Comparison of ENCODE assay signal across 9 cellular contexts in the genomic region with DNA sequence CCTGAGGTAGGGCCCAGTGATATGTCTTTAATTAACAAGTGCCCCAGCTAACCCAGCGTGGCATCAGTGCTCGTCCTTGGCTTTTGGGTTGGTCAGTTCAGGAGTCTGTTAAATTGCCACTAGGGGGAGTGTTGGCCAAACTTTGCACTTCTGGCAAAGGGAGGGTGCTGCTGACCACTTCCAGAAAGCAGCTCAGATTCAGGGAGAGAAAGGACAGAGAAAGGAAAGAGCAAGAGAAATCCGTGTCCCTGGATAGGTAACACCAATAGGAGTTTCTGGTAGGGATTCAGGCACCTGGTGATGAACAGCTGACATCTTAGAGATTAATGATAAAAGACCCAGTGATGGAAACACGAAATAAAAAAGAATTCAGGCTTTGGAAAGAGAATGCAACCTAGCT.
A peak's percentile ranks its signal among the peaks of the same experiment; 100 is the strongest.
DNase-seq lines count a peak whose midpoint lies in the region; ATAC-seq and TF ChIP-seq lines count a peak whose summit lies in the region.
"Had no signal": no experiment of that assay in that cellular context is flagged by ENCODE, and none has a peak within 500 bp of the region (broad histone marks: within the 10 kb centered on the region; RNA-seq: fewer than 3 reads in every experiment).

No MANE protein-coding gene starts in this region.

- no peaks in the 10 kb centered on the region for H3K9me3 Mint-ChIP-seq in HFFc6
- H3K9me3 Mint-ChIP-seq in naive thymus-derived CD4-positive, alpha-beta T cell, result peaks cover 0 to 20% (median 3%) of the 10 kb centered on the region in 11 donors

- no peaks in the 10 kb centered on the region for H3K27me3 ChIP-seq in naive thymus-derived CD4-positive, alpha-beta T cell (ENCODE audit: control insufficient read depth in 2 of 2, insufficient read depth in 2 of 2, low read length in 2 of 2)

- H3K4me1 Mint-ChIP-seq in HFFc6 (ENCODE audit: low read depth), result no peaks in the 10 kb centered on the region
- peaks cover 36 to 74% (median 49%) of the 10 kb centered on the region in 7 donors for H3K4me1 Mint-ChIP-seq in naive thymus-derived CD4-positive, alpha-beta T cell

- intact Hi-C loops in naive thymus-derived CD4-positive, alpha-beta T cell (cut with micrococcal nuclease), result no loop called here

- no peaks in the 10 kb centered on the region for H3K36me3 ChIP-seq in naive thymus-derived CD4-positive, alpha-beta T cell (ENCODE audit: control insufficient read depth in 2 of 3, insufficient read depth in 3 of 3, low read length in 3 of 3)

- H3K4me1 ChIP-seq in naive thymus-derived CD4-positive, alpha-beta T cell (ENCODE audit: control insufficient read depth in 2 of 2, insufficient read depth in 2 of 2, low read length in 2 of 2), result peaks cover 7 to 18% of the 10 kb centered on the region in 2 donors

- CTCF ChIA-PET in RWPE1 (lab: Yijun Ruan, JAX), result interaction anchor here (0.5 to 5.4 kb wide), 23 partner anchors 11 to 1816 kb away, joined by 3 to 67 read pairs (median 3); no protein-coding TSS in a partner anchor
- CTCF ChIA-PET in naive thymus-derived CD4-positive, alpha-beta T cell (lab: Charles Lee), result interaction anchor here (0.9 to 1.1 kb wide), 2 partner anchors 42 to 233 kb away, joined by 3 read pairs; no protein-coding TSS in a partner anchor

- H3K27ac Mint-ChIP-seq in HFFc6, result no peak overlapping the region
- H3K27ac Mint-ChIP-seq in naive thymus-derived CD4-positive, alpha-beta T cell, result peak overlapping the region in 1 of 9 donors; percentile 30

- DNase-seq in D341Med (ENCODE audit: low spot score) (peak; percentile 40), HFFc6 (peak; percentile 57), RWPE1 (ENCODE audit: low spot score) (peak; percentile 61), NCI-H187 (lab: John Stamatoyannopoulos, UW) (no peak)
- no peak for DNase-seq in naive thymus-derived CD4-positive, alpha-beta T cell
- no peak for DNase-seq in stimulated activated CD4-positive, alpha-beta T cell treated with anti-CD3 and anti-CD28 coated beads, Interleukin-1b, Interleukin-23, amount 100 ng/mL, for 48 hours

- H3K4me3 Mint-ChIP-seq in HFFc6, result no peak overlapping the region
- H3K4me3 Mint-ChIP-seq in naive thymus-derived CD4-positive, alpha-beta T cell, result no peak overlapping the region

- POLR2A ChIA-PET in RWPE1 (lab: Yijun Ruan, JAX; ENCODE audit: low non-redundant PET), result no interaction called here
- POLR2A ChIA-PET in naive thymus-derived CD4-positive, alpha-beta T cell (lab: Charles Lee), result no interaction called here

- no peaks in the 10 kb centered on the region; the same call in none of the 2 replicates for H3K27me3 Mint-ChIP-seq in HFFc6 (ENCODE audit: insufficient read depth)
- H3K27me3 Mint-ChIP-seq in naive thymus-derived CD4-positive, alpha-beta T cell, result no peaks in the 10 kb centered on the region

- ATAC-seq in esophagus mucosa, result peak; percentile 47
- peak; percentile 42 for ATAC-seq in naive thymus-derived CD4-positive, alpha-beta T cell
- ATAC-seq in GM18867 (IDR thresholded peaks at IDR 0.05; ENCODE audit: unreplicated experiment), result no peak

- no peak overlapping the region for H3K27ac ChIP-seq in RWPE1
- H3K27ac ChIP-seq in naive thymus-derived CD4-positive, alpha-beta T cell (ENCODE audit: low read depth, low read length), result no peak overlapping the region
- H3K27ac ChIP-seq: SK-N-MC had no signal

- no peaks in the 10 kb centered on the region for H3K9me3 ChIP-seq in naive thymus-derived CD4-positive, alpha-beta T cell (ENCODE audit: control insufficient read depth in 2 of 3, low read length in 3 of 3)

- H3K36me3 Mint-ChIP-seq in HFFc6 (ENCODE audit: low read depth), result no peaks in the 10 kb centered on the region
- H3K36me3 Mint-ChIP-seq in naive thymus-derived CD4-positive, alpha-beta T cell, result peaks cover 17 to 65% (median 50%) of the 10 kb centered on the region in 5 donors

- peak; percentile 89 for TF ChIP-seq CTCF in HFFc6 (IDR thresholded peaks at IDR 0.05)
- TF ChIP-seq CTCF in RWPE1 (conservative IDR thresholded peaks at IDR 0.05; ENCODE audit: low read depth), result peak; percentile 82

- no peak overlapping the region for H3K4me3 ChIP-seq in naive thymus-derived CD4-positive, alpha-beta T cell (ENCODE audit: low read length)
- H3K4me3 ChIP-seq: SK-N-MC had no signal

Comparison
In these comparisons a context has a peak if more than half of its experiments do, and no peak if none do; other contexts are left out.
1. DNase-seq: peak in D341Med (single experiment), HFFc6 (single experiment) and RWPE1 (single experiment); none in naive thymus-derived CD4-positive, alpha-beta T cell (0 of 9), NCI-H187 (0 of 2) and stimulated activated CD4-positive, alpha-beta T cell treated with anti-CD3 and anti-CD28 coated beads, Interleukin-1b, Interleukin-23, amount 100 ng/mL, for 48 hours (single experiment).